ENCODE assay signal across 15 cellular contexts in genomic region chr5:15752886-15753285, GRCh38.
A peak's percentile ranks its signal among the peaks of the same experiment; 100 is the strongest.
DNase-seq lines count a peak whose midpoint lies in the region; ATAC-seq and TF ChIP-seq lines count a peak whose summit lies in the region.
"Had no signal": no experiment of that assay in that cellular context is flagged by ENCODE, and none has a peak within 500 bp of the region (broad histone marks: within the 10 kb centered on the region; RNA-seq: fewer than 3 reads in every experiment).

No MANE protein-coding gene starts in this region.

- TF ChIP-seq CTCF in HEK293 (tag by site-specific recombination; IDR thresholded peaks at IDR 0.05), result no peak
- TF ChIP-seq CTCF in choroid plexus epithelial cell (conservative IDR thresholded peaks at IDR 0.05; ENCODE audit: low read depth, low read length), result no peak
- no peak for TF ChIP-seq CTCF in CD8-positive, alpha-beta T cell (IDR thresholded peaks at IDR 0.05)

- H3K4me3 Mint-ChIP-seq in CD8-positive, alpha-beta T cell, result no peak overlapping the region
- H3K4me3 Mint-ChIP-seq in activated T-helper 2 cell treated with anti-CD3 and anti-CD28 coated beads, Interferon-gamma antibody, Interleukin-2, Interleukin-4, amounts not matched to agents 10 μg/mL and 5 μg/mL and 100 μg/mL, durations not matched to agents 14 hours and 24 hours and 36 hours (ENCODE audit: low read depth), result no peak overlapping the region
- H3K4me3 Mint-ChIP-seq: activated CD4-positive, alpha-beta memory T cell treated with anti-CD3 and anti-CD28 coated beads, Interleukin-2, amount 10 ng/mL, durations not matched to agents 7 days and 5 days; activated naive CD8-positive, alpha-beta T cell treated with anti-CD3 and anti-CD28 coated beads for 36 hours; HFFc6 had no signal

- intact Hi-C loops in CD8-positive, alpha-beta T cell (cut with DNase I, micrococcal nuclease), result no loop called here
- intact Hi-C loops in activated T-helper 2 cell treated with anti-CD3 and anti-CD28 coated beads, Interferon-gamma antibody, Interleukin-2, Interleukin-4, amounts not matched to agents 10 μg/mL and 5 μg/mL and 100 μg/mL, durations not matched to agents 14 hours and 24 hours and 36 hours (cut with micrococcal nuclease), result no loop called here

- H3K27me3 ChIP-seq in skeletal muscle tissue (ENCODE audit: control insufficient read depth in 3 of 3, insufficient read depth in 3 of 3, low read length in 3 of 3), result no peaks in the 10 kb centered on the region
- H3K27me3 ChIP-seq in CD8-positive, alpha-beta T cell (ENCODE audit: insufficient read depth, low read length), result no peaks in the 10 kb centered on the region
- H3K27me3 ChIP-seq: thyroid gland had no signal

- no peaks in the 10 kb centered on the region for H3K9me3 ChIP-seq in HEK293 (ENCODE audit: control insufficient read depth, insufficient read depth, low read depth, low read length)
- peaks cover 0 to 3% (median 1%) of the 10 kb centered on the region in 3 donors for H3K9me3 ChIP-seq in skeletal muscle tissue (ENCODE audit: control insufficient read depth in 3 of 3, low read length in 3 of 3)
- H3K9me3 ChIP-seq in CD8-positive, alpha-beta T cell (ENCODE audit: low read length), result no peaks in the 10 kb centered on the region
- H3K9me3 ChIP-seq: thyroid gland had no signal

- no peaks in the 10 kb centered on the region for H3K4me1 ChIP-seq in HEK293 (ENCODE audit: control insufficient read depth, insufficient read depth, low read length)
- no peaks in the 10 kb centered on the region for H3K4me1 ChIP-seq in skeletal muscle tissue (ENCODE audit: control insufficient read depth in 3 of 3, insufficient read depth in 3 of 3, low read length in 3 of 3)
- H3K4me1 ChIP-seq in CD8-positive, alpha-beta T cell (ENCODE audit: insufficient read depth, low read length), result no peaks in the 10 kb centered on the region
- H3K4me1 ChIP-seq: thyroid gland had no signal

- no peaks in the 10 kb centered on the region for H3K36me3 Mint-ChIP-seq in CD8-positive, alpha-beta T cell
- no peaks in the 10 kb centered on the region for H3K36me3 Mint-ChIP-seq in activated T-helper 2 cell treated with anti-CD3 and anti-CD28 coated beads, Interferon-gamma antibody, Interleukin-2, Interleukin-4, amounts not matched to agents 10 μg/mL and 5 μg/mL and 100 μg/mL, durations not matched to agents 14 hours and 24 hours and 36 hours (ENCODE audit: low read depth)
- H3K36me3 Mint-ChIP-seq: activated naive CD8-positive, alpha-beta T cell treated with anti-CD3 and anti-CD28 coated beads for 36 hours had no signal

- H3K27ac Mint-ChIP-seq in CD8-positive, alpha-beta T cell, result no peak overlapping the region
- H3K27ac Mint-ChIP-seq in activated T-helper 2 cell treated with anti-CD3 and anti-CD28 coated beads, Interferon-gamma antibody, Interleukin-2, Interleukin-4, amounts not matched to agents 10 μg/mL and 5 μg/mL and 100 μg/mL, durations not matched to agents 14 hours and 24 hours and 36 hours, result no peak overlapping the region
- H3K27ac Mint-ChIP-seq: activated CD4-positive, alpha-beta memory T cell treated with anti-CD3 and anti-CD28 coated beads, Interleukin-2, amount 10 ng/mL, durations not matched to agents 7 days and 5 days; activated naive CD8-positive, alpha-beta T cell treated with anti-CD3 and anti-CD28 coated beads for 36 hours; HFFc6 had no signal

- H3K4me1 Mint-ChIP-seq in CD8-positive, alpha-beta T cell (ENCODE audit: low read depth), result no peaks in the 10 kb centered on the region
- no peaks in the 10 kb centered on the region for H3K4me1 Mint-ChIP-seq in activated T-helper 2 cell treated with anti-CD3 and anti-CD28 coated beads, Interferon-gamma antibody, Interleukin-2, Interleukin-4, amounts not matched to agents 10 μg/mL and 5 μg/mL and 100 μg/mL, durations not matched to agents 14 hours and 24 hours and 36 hours (ENCODE audit: low read depth)
- H3K4me1 Mint-ChIP-seq: activated CD4-positive, alpha-beta memory T cell treated with anti-CD3 and anti-CD28 coated beads, Interleukin-2, amount 10 ng/mL, durations not matched to agents 7 days and 5 days; activated naive CD8-positive, alpha-beta T cell treated with anti-CD3 and anti-CD28 coated beads for 36 hours had no signal

- H3K27ac ChIP-seq in HEK293 (ENCODE audit: extremely low read depth, low read depth, low read length) (no peak overlapping the region), skeletal muscle tissue (ENCODE audit: low read depth, low read length) (no peak overlapping the region)
- no peak overlapping the region for H3K27ac ChIP-seq in CD8-positive, alpha-beta T cell (ENCODE audit: low read depth, low read length)
- H3K27ac ChIP-seq: thyroid gland had no signal

- ATAC-seq in HG03457 (IDR thresholded peaks at IDR 0.05; ENCODE audit: unreplicated experiment) (no peak), HG03565 (IDR thresholded peaks at IDR 0.05; ENCODE audit: unreplicated experiment) (no peak)
- ATAC-seq in CD8-positive, alpha-beta T cell, result no peak

- DNase-seq in choroid plexus epithelial cell (ENCODE audit: low read depth) (peak; percentile 65), iris pigment epithelial cell (ENCODE audit: low read depth) (peak; percentile 40)
- no peak for DNase-seq in CD8-positive, alpha-beta T cell
- no peak for DNase-seq in activated T-helper 2 cell treated with anti-CD3 and anti-CD28 coated beads, Interferon-gamma antibody, Interleukin-2, Interleukin-4, amounts not matched to agents 10 μg/mL and 5 μg/mL and 100 μg/mL, durations not matched to agents 14 hours and 24 hours and 36 hours (ENCODE audit: low spot score)
- DNase-seq: activated CD4-positive, alpha-beta memory T cell treated with anti-CD3 and anti-CD28 coated beads, Interleukin-2, amount 10 ng/mL, durations not matched to agents 7 days and 5 days; activated naive CD8-positive, alpha-beta T cell treated with anti-CD3 and anti-CD28 coated beads for 36 hours; Calu3; HFFc6; NCI-H526 treated with DMSO at 0.1 percent for 48 hours; T-helper 1 cell had no signal

- H3K4me3 ChIP-seq in HEK293 (ENCODE audit: low read depth, low read length), result no peak overlapping the region
- peak overlapping the region; percentile 52 for H3K4me3 ChIP-seq in choroid plexus epithelial cell (ENCODE audit: low read depth, low read length)
- H3K4me3 ChIP-seq in skeletal muscle tissue (ENCODE audit: low read length in 3 of 3), result peak overlapping the region; percentile 33 to 49 (median 34)
- no peak overlapping the region for H3K4me3 ChIP-seq in CD8-positive, alpha-beta T cell (ENCODE audit: low read depth, low read length)
- H3K4me3 ChIP-seq: thyroid gland had no signal

- POLR2A ChIA-PET in HEK293 (lab: Yijun Ruan, JAX), result no interaction called here
- POLR2A ChIA-PET in CD8-positive, alpha-beta T cell (lab: Charles Lee), result no interaction called here

- no peak overlapping the region for H3K9ac ChIP-seq in skeletal muscle tissue (ENCODE audit: low read depth in 1 of 3, low read length in 3 of 3)

- peaks cover 6% of the 10 kb centered on the region for H3K9me3 Mint-ChIP-seq in CD8-positive, alpha-beta T cell
- peaks cover 20% of the 10 kb centered on the region for H3K9me3 Mint-ChIP-seq in activated T-helper 2 cell treated with anti-CD3 and anti-CD28 coated beads, Interferon-gamma antibody, Interleukin-2, Interleukin-4, amounts not matched to agents 10 μg/mL and 5 μg/mL and 100 μg/mL, durations not matched to agents 14 hours and 24 hours and 36 hours
- H3K9me3 Mint-ChIP-seq: HFFc6 had no signal

- CTCF ChIA-PET in HEK293 (lab: Yijun Ruan, JAX), result no interaction called here
- CTCF ChIA-PET in CD8-positive, alpha-beta T cell (lab: Charles Lee), result no interaction called here

- H3K36me3 ChIP-seq in HEK293 (ENCODE audit: control insufficient read depth in 2 of 2, insufficient read depth in 1 of 2, low read length in 2 of 2) (no peaks in the 10 kb centered on the region), skeletal muscle tissue (ENCODE audit: control insufficient read depth in 3 of 3, insufficient read depth in 3 of 3, low read length in 3 of 3) (no peaks in the 10 kb centered on the region)
- no peaks in the 10 kb centered on the region for H3K36me3 ChIP-seq in CD8-positive, alpha-beta T cell (ENCODE audit: insufficient read depth, low read length)
- H3K36me3 ChIP-seq: thyroid gland had no signal

- no peaks in the 10 kb centered on the region for H3K27me3 Mint-ChIP-seq in CD8-positive, alpha-beta T cell (ENCODE audit: low read depth)
- H3K27me3 Mint-ChIP-seq in activated T-helper 2 cell treated with anti-CD3 and anti-CD28 coated beads, Interferon-gamma antibody, Interleukin-2, Interleukin-4, amounts not matched to agents 10 μg/mL and 5 μg/mL and 100 μg/mL, durations not matched to agents 14 hours and 24 hours and 36 hours (ENCODE audit: low read depth), result no peaks in the 10 kb centered on the region
- H3K27me3 Mint-ChIP-seq: activated CD4-positive, alpha-beta memory T cell treated with anti-CD3 and anti-CD28 coated beads, Interleukin-2, amount 10 ng/mL, durations not matched to agents 7 days and 5 days; activated naive CD8-positive, alpha-beta T cell treated with anti-CD3 and anti-CD28 coated beads for 36 hours had no signal

TF ChIP-seq in HEK293, 187 proteins besides CTCF, POLR2A, EP300 and RAD21:
- TF ChIP-seq TRIM28 (IDR thresholded peaks at IDR 0.05; ENCODE audit: borderline replicate concordance, low read length) (peak; percentile 43; the same call in 1 of the 2 replicates), ZNF704 (tag by site-specific recombination; IDR thresholded peaks at IDR 0.05) (no peak)
TF ChIP-seq in HEK293: peak in this region for 1.

Comparison
In these comparisons a context has a peak if more than half of its experiments do, and no peak if none do; other contexts are left out.
1. H3K4me3 ChIP-seq: peak in choroid plexus epithelial cell (single experiment) and skeletal muscle tissue (3 of 3); none in HEK293 (single experiment) and CD8-positive, alpha-beta T cell (single experiment).
2. DNase-seq: peak in choroid plexus epithelial cell (single experiment) and iris pigment epithelial cell (single experiment); none in CD8-positive, alpha-beta T cell (0 of 7) and activated T-helper 2 cell treated with anti-CD3 and anti-CD28 coated beads, Interferon-gamma antibody, Interleukin-2, Interleukin-4, amounts not matched to agents 10 μg/mL and 5 μg/mL and 100 μg/mL, durations not matched to agents 14 hours and 24 hours and 36 hours (single experiment).